ENCODE assay signal across 8 cellular contexts in the genomic region with DNA sequence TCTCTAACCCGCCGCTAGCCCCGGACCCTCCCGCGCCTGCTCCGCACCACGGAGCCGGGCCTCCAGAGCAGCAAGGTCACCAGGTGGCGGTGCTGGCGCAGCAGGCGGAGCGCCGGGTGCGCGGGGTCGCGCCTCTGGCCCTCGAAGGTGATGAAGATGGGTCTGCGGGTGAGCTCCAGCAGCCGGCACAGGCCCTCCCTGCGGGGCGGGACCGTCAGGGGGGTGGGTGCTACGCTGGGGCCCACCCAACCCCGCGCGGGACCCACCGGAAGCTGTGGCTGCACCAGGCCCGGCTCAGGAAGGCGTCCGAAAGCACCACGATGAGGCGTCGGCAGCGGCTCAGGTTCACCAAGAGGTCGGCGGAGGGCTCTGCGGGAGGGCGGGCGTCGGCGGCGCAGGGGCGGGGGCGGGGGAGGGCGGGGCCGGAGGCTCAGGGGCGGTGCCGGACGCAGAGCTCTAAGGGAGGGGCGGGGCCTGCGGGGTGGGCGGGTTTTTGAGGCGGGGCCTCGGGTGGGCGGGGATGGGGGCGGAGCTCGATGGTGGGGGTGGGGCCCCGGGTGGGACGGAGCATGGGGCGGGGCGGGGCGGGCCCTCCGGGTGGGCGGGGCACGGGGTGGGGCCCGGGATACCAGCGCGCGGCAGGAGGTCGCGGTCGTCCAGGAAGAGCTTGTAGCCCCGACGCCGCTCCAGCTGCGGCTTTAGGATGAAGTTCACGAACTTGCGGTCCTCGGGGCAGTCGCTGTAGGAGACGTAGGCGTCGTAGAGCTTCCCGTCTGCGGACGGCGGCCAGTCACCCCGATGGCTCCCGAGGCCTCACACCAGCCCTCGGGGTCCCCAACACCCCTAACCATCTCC. TPM values are rescaled to one million over a fixed set of nuclear protein-coding genes. Genes with fewer than 3 reads are reported as not detected.
DNase-seq lines count a peak whose midpoint lies in the region; ATAC-seq and TF ChIP-seq lines count a peak whose summit lies in the region.

No MANE protein-coding gene starts in this region.

- peak overlapping the region; percentile 61 for H3K4me2 ChIP-seq in IMR-90 (ENCODE audit: low read depth, low read length)

- TF ChIP-seq CTCF in IMR-90 (conservative IDR thresholded peaks at IDR 0.05; ENCODE audit: low read depth, low read length) (0 out of 2 replicates have a peak, but pooled peaks have one; percentile 4), astrocyte of the spinal cord (IDR thresholded peaks at IDR 0.05; ENCODE audit: low read depth, low read length) (no peak), spleen (IDR thresholded peaks at IDR 0.05 in 8 of 11, conservative IDR thresholded peaks at IDR 0.05 in 3 of 11) (peak in 4 of 11 experiments; percentile 11 to 37 (median 28))

- no peaks in the 10 kb centered on the region for H3K36me3 ChIP-seq in IMR-90 (ENCODE audit: control insufficient read depth, insufficient read depth, low read length)
- H3K36me3 ChIP-seq in iPS-15b (ENCODE audit: control insufficient read depth, insufficient read depth, low read length) = peaks cover 19% of the 10 kb centered on the region
- H3K36me3 ChIP-seq in spleen = peaks cover 0 to 12% (median 0%) of the 10 kb centered on the region in 6 donors

- no peak overlapping the region for H2BK20ac ChIP-seq in IMR-90 (ENCODE audit: low read depth, low read length)

- dilution Hi-C loops in IMR-90 (cut with HindIII; ENCODE audit: low sequenced_read_pairs, unreplicated experiment) = no loop called here

- H4K5ac ChIP-seq in IMR-90 (ENCODE audit: low read depth, low read length) = peak overlapping the region; percentile 60

- H3K27ac ChIP-seq in IMR-90 (ENCODE audit: insufficient read depth, low read length) (peak overlapping the region; percentile 6; the same call in 1 of the 2 replicates), spleen (peak overlapping the region; percentile 53 to 92 (median 84))

- CTCF ChIA-PET in IMR-90 (lab: Yijun Ruan, JAX) = interaction anchor here (1.8 kb wide), 1 partner anchor 42 kb away, joined by 12 read pairs; a partner anchor contains a TSS

- H3K4ac ChIP-seq in IMR-90 (ENCODE audit: low read depth, low read length) = peak overlapping the region; percentile 43; the same call in 1 of the 2 replicates

- H2BK120ac ChIP-seq in IMR-90 (ENCODE audit: low read depth, low read length) = peak overlapping the region; percentile 57; the same call in 1 of the 2 replicates

- no peak overlapping the region for H3K56ac ChIP-seq in IMR-90 (ENCODE audit: extremely low read depth, insufficient read depth, low read length)

- no peak overlapping the region; the same call in 2 of the 3 replicates for H2BK15ac ChIP-seq in IMR-90 (ENCODE audit: low read depth, low read length)

- H3K9ac ChIP-seq in IMR-90 (ENCODE audit: low read depth, low read length) = peak overlapping the region; percentile 37
- no peak overlapping the region for H3K9ac ChIP-seq in iPS-15b (ENCODE audit: low read depth, low read length)

- DNase-seq in C1 segment of cervical spinal cord (lab: John Stamatoyannopoulos, UW) = peak in 11 of 14 donors; percentile 27 to 74 (median 48)
- DNase-seq in IMR-90 = peak; percentile 65
- peak; percentile 95 for DNase-seq in T-helper 22 cell (ENCODE audit: low read depth)
- peak; percentile 74 for DNase-seq in astrocyte of the spinal cord (ENCODE audit: low read depth, low spot score)
- DNase-seq in spleen = peak; percentile 98
- DNase-seq in NCI-H2171 treated with DMSO at 0.1 percent for 48 hours (lab: John Stamatoyannopoulos, UW) = no peak

- peak overlapping the region; percentile 47 for H2AK9ac ChIP-seq in IMR-90 (replicated peaks; ENCODE audit: low read depth, low read length, poor library complexity)

- peak overlapping the region; percentile 74 to 80; a peak in 3 of 4 replicates for H4K8ac ChIP-seq in IMR-90 (ENCODE audit: low read depth in 2 of 2, low read length in 2 of 2)

- 0 out of 2 replicates have a peak overlapping the region, but pooled peaks have one; percentile 19 for H3K14ac ChIP-seq in IMR-90 (replicated peaks; ENCODE audit: low read depth, low read length)

- H2AK5ac ChIP-seq in IMR-90 (ENCODE audit: low read depth, low read length) = no peak overlapping the region

- no peaks in the 10 kb centered on the region for H3K79me1 ChIP-seq in IMR-90 (ENCODE audit: low read depth in 1 of 2, low read length in 2 of 2)

- no peaks in the 10 kb centered on the region for H4K20me1 ChIP-seq in IMR-90 (ENCODE audit: insufficient read depth, low read length)

- no peaks in the 10 kb centered on the region for H3K9me1 ChIP-seq in IMR-90 (ENCODE audit: insufficient read depth, low read length)

- H3K18ac ChIP-seq in IMR-90 (ENCODE audit: low read depth, low read length) = no peak overlapping the region; the same call in 1 of the 2 replicates

- peak; percentile 69 for ATAC-seq in GM21360 (IDR thresholded peaks at IDR 0.05; ENCODE audit: unreplicated experiment)
- peak; percentile 83 for ATAC-seq in IMR-90 (ENCODE audit: low read depth)

- BruUV-seq in IMR-90 (replicated peaks; lab: Mats Ljungman, UMichigan) = no TSS peak

- POLR2A ChIA-PET in IMR-90 (lab: Charles Lee; ENCODE audit: unreplicated experiment) = interaction anchor here (0.5 to 1.2 kb wide), 2 partner anchors 15 to 157 kb away, joined by 3 to 4 read pairs; no protein-coding TSS in a partner anchor

- intact Hi-C loops in IMR-90 (cut with micrococcal nuclease) (no loop called here), spleen (cut with DNase I; ENCODE audit: low total_unique reads) (loop anchor here (5.0 kb wide), 1 partner anchor 45 kb away; a partner anchor contains a TSS)

- peak overlapping the region; percentile 39 for H2BK5ac ChIP-seq in IMR-90 (ENCODE audit: low read depth, low read length, poor library complexity, severe bottlenecking)

- H2AFZ ChIP-seq in IMR-90 (replicated peaks; ENCODE audit: low read length, poor library complexity) = peak overlapping the region; percentile 96

- TF ChIP-seq POLR2A in IMR-90 (IDR thresholded peaks at IDR 0.05; ENCODE audit: low read depth, low read length) (no peak), spleen (IDR thresholded peaks at IDR 0.05) (no peak)

- H4K91ac ChIP-seq in IMR-90 (ENCODE audit: insufficient read depth, low read depth, low read length) = no peak overlapping the region

- 26% methylated on average over 17 of the region's 91 CpGs; no CpG with 5 or more reads in 1 of the 2 experiments for WGBS in IMR-90 (ENCODE audit: extremely low coverage in 2 of 2, insufficient read length in 1 of 2), 2 experiments
- 2 to 30% (median 5%) methylated on average over 9 to 91 of the region's 91 CpGs for whole genome bisulfite sequencing in spleen, 5 donors

- H3K4me1 ChIP-seq in IMR-90 (ENCODE audit: control insufficient read depth, insufficient read depth, low read length) = peaks cover 3% of the 10 kb centered on the region; the same call in 1 of the 2 replicates
- no peaks in the 10 kb centered on the region for H3K4me1 ChIP-seq in iPS-15b (ENCODE audit: control insufficient read depth, insufficient read depth, low read length)
- peaks cover 10 to 51% (median 34%) of the 10 kb centered on the region in 6 donors for H3K4me1 ChIP-seq in spleen

- in situ Hi-C loops in IMR-90 (cut with MboI; ENCODE audit: low sequenced_read_pairs) = no loop called here
- in situ Hi-C loops in astrocyte of the spinal cord (cut with HindIII; ENCODE audit: low sequenced_read_pairs) = no loop called here

- TF ChIP-seq RAD21 in IMR-90 (IDR thresholded peaks at IDR 0.05; ENCODE audit: low read length) = no peak

- no peaks in the 10 kb centered on the region for H3K9me3 ChIP-seq in IMR-90 (ENCODE audit: control insufficient read depth, insufficient read depth, low read length)
- H3K9me3 ChIP-seq in iPS-15b (ENCODE audit: control insufficient read depth, insufficient read depth, low read length) = no peaks in the 10 kb centered on the region
- no peaks in the 10 kb centered on the region for H3K9me3 ChIP-seq in spleen

- H3K23ac ChIP-seq in IMR-90 (ENCODE audit: low read depth, low read length) = no peak overlapping the region

- H3K4me3 ChIP-seq in IMR-90 (ENCODE audit: insufficient read depth, low read depth, low read length) (peak overlapping the region; percentile 54), astrocyte of the spinal cord (ENCODE audit: low read depth, low read length) (peak overlapping the region; percentile 51), iPS-15b (ENCODE audit: low read depth, low read length) (peak overlapping the region; percentile 41), spleen (peak overlapping the region; percentile 45 to 82 (median 52))

- H3K27me3 ChIP-seq in IMR-90 (ENCODE audit: control insufficient read depth, insufficient read depth, low read length) (peaks cover 3% of the 10 kb centered on the region; the same call in 1 of the 2 replicates), iPS-15b (ENCODE audit: control insufficient read depth, insufficient read depth, low read length) (no peaks in the 10 kb centered on the region), spleen (replicated peaks in 1 of 7) (peaks cover 0 to 11% (median 6%) of the 10 kb centered on the region in 7 donors)

RNA-seq across cellular contexts. Expression of a gene that starts 7.8 kb away (rescaled TPM):
- 9.4 and 10.9 TPM in 2 replicates for total RNA-seq in IMR-90 (2012; rRNA removed)
- 27.6 and 33.8 TPM in 2 replicates for polyA plus RNA-seq in IMR-90 (2012; rRNA removed)
- polyA plus RNA-seq in IMR-90 (2012; cell fraction: cytosol; rRNA removed) = 42.2 and 46.1 TPM in 2 replicates
- polyA plus RNA-seq in IMR-90 (2012; cell fraction: nucleus; rRNA removed; ENCODE audit: low replicate concordance) = 45.4 and 109 TPM in 2 replicates
- 100 to 1,000 TPM in 2 of 7 donors, 10 to 100 TPM in 5; 67.9 to 118 (median 90.9) TPM for total RNA-seq in spleen
- 100 to 1,000 TPM in 2 of 3 donors, 10 to 100 TPM in 1; 95.9 to 194 (median 161) TPM for polyA plus RNA-seq in spleen

RNA-seq across cellular contexts. Expression of a gene that starts 13.0 kb away (rescaled TPM):
- total RNA-seq in IMR-90 (2012; rRNA removed) (1.4 and 2.2 TPM in 2 replicates), spleen (1 to 10 TPM in 1 of 7 donors, under 1 TPM in 2, not detected in 4; 0.40 to 2.8 (median 0.59) TPM)
- polyA plus RNA-seq in IMR-90 (2012; rRNA removed) (1.5 and 2.6 TPM in 2 replicates), spleen (under 1 TPM; 0.09 to 0.48 (median 0.21) TPM)
- polyA plus RNA-seq in IMR-90 (2012; cell fraction: cytosol; rRNA removed) = 2.0 TPM in 2 replicates
- polyA plus RNA-seq in IMR-90 (2012; cell fraction: nucleus; rRNA removed; ENCODE audit: low replicate concordance) = 2.4 and 8.5 TPM in 2 replicates

RNA-seq across cellular contexts. Expression of a gene that starts 34.8 kb away (rescaled TPM):
- total RNA-seq in IMR-90 (2012; rRNA removed) = not detected in 2 replicates
- not detected in 2 replicates for polyA plus RNA-seq in IMR-90 (2012; rRNA removed)
- 0.01 TPM in 1 of 2 replicates, not detected in the other for polyA plus RNA-seq in IMR-90 (2012; cell fraction: cytosol; rRNA removed)
- polyA plus RNA-seq in IMR-90 (2012; cell fraction: nucleus; rRNA removed; ENCODE audit: low replicate concordance) = 0.18 and 0.23 TPM in 2 replicates
- total RNA-seq in spleen = 10 to 100 TPM; 10.2 to 34.5 (median 25.9) TPM
- polyA plus RNA-seq in spleen = 10 to 100 TPM; 32.7 to 53.8 (median 50.3) TPM

RNA-seq across cellular contexts. Expression of a gene that starts 37.7 kb away (rescaled TPM):
- total RNA-seq in IMR-90 (2012; rRNA removed) (5.2 and 6.1 TPM in 2 replicates), spleen (1 to 10 TPM in 1 of 7 donors, under 1 TPM in 4, not detected in 2; 0.17 to 1.1 (median 0.67) TPM)
- polyA plus RNA-seq in IMR-90 (2012; rRNA removed) (38.6 and 45.4 TPM in 2 replicates), spleen (1 to 10 TPM; 1.6 to 5.2 (median 3.5) TPM)
- polyA plus RNA-seq in IMR-90 (2012; cell fraction: cytosol; rRNA removed) = 23.3 and 32.7 TPM in 2 replicates
- 324 and 637 TPM in 2 replicates for polyA plus RNA-seq in IMR-90 (2012; cell fraction: nucleus; rRNA removed; ENCODE audit: low replicate concordance)

RNA-seq across cellular contexts. Expression of a gene that starts 43.1 kb away (rescaled TPM):
- 21.4 and 23.5 TPM in 2 replicates for total RNA-seq in IMR-90 (2012; rRNA removed)
- 26.6 and 29.8 TPM in 2 replicates for polyA plus RNA-seq in IMR-90 (2012; rRNA removed)
- polyA plus RNA-seq in IMR-90 (2012; cell fraction: cytosol; rRNA removed) = 32.6 and 35.1 TPM in 2 replicates
- polyA plus RNA-seq in IMR-90 (2012; cell fraction: nucleus; rRNA removed; ENCODE audit: low replicate concordance) = 129 and 308 TPM in 2 replicates
- 10 to 100 TPM; 24.6 to 40.7 (median 29.4) TPM for total RNA-seq in spleen
- polyA plus RNA-seq in spleen = 10 to 100 TPM; 11.0 to 26.6 (median 14.9) TPM

Comparison
In these comparisons a context has a peak if more than half of its experiments do, and no peak if none do; other contexts are left out.
1. RNA of a gene that starts 34.8 kb away (total RNA-seq): 10.2 to 34.5 TPM in spleen; not detected in IMR-90; every median in the first group is over 10 times any median in the second.
2. Peak in every context shown above with its lines, with median percentiles within 50 percentile points of each other: H3K4me3 ChIP-seq.